26 cellular contexts compared by ENCODE assay signal in the genomic region with DNA sequence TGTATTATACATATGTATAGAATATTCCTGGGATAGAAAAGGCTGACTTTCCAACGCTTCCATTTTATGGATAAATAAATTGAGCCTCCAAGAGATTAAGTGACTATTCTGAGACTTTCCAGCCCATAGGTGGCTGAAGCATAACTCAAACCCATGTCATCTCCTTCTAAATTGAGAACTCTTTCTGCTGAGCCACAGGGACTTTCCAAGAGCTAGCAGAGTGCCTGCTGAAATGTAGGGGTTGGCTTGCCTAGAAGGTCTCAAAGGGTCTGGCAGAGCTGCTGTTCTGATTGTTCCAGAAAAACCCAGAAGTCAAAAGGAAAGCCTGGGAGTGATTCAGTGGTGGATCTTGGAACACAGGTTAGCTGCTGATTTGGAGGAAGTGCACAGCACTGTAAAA.
"Had no signal": no experiment of that assay in that cellular context is flagged by ENCODE, and none has a peak within 500 bp of the region (broad histone marks: within the 10 kb centered on the region; RNA-seq: fewer than 3 reads in every experiment).

No MANE protein-coding gene starts in this region.

- H3K4me1 ChIP-seq: left lung, lower lobe of right lung, neural progenitor cell, parathyroid adenoma, right atrium auricular region, right lobe of liver, tibial nerve, uterus had no signal

- H3K9me3 ChIP-seq: left lung, lower lobe of right lung, neutrophil, right atrium auricular region, right lobe of liver, tibial nerve, uterus had no signal

- H3K4me2 ChIP-seq: neural progenitor cell, smooth muscle cell had no signal

- H3K27me3 ChIP-seq: left lung, neural progenitor cell, neutrophil, right atrium auricular region, right lobe of liver, tibial nerve, uterus had no signal

- H3K4me3 ChIP-seq: left lung, lower lobe of right lung, neural progenitor cell, right atrium auricular region, right lobe of liver, smooth muscle cell, tibial nerve, uterus had no signal

- H3K36me3 ChIP-seq: left lung, lower lobe of right lung, neural progenitor cell, neutrophil, right atrium auricular region, right lobe of liver, tibial nerve, uterus had no signal

- ATAC-seq: left colon; left lung; lower lobe of right lung; natural killer cell; right lobe of liver; stimulated activated memory B cell treated with anti-CD40 and anti-IgM and Interleukin-4, amounts not matched to agents 10 μg/mL and 1 μg/mL and 100 μg/mL, for 72 hours had no signal

- H3K9ac ChIP-seq: neural progenitor cell, parathyroid adenoma had no signal

- H3K27ac ChIP-seq: left lung, lower lobe of right lung, neural progenitor cell, neutrophil, parathyroid adenoma, right atrium auricular region, right lobe of liver, tibial nerve, uterus had no signal

- DNase-seq: hypothalamus; immature natural killer cell; kidney; left colon; left lung; lower lobe of right lung; mammary epithelial cell; mesendoderm; naive B cell; natural killer cell; nephron progenitor cell; occipital lobe; right lobe of liver; stimulated activated CD4-positive, alpha-beta T cell treated with anti-CD3 and anti-CD28 coated beads, Interleukin-1b, Interleukin-23, amount 100 ng/mL, for 48 hours; stimulated activated CD4-positive, alpha-beta T cell treated with anti-CD3 and anti-CD28 coated beads, Interleukin-2, amount 100 ng/mL, for 48 hours; stimulated activated CD4-positive, alpha-beta T cell treated with anti-CD3 and anti-CD28 coated beads, Interleukin-4, amount 100 ng/mL, for 4 hours; stimulated activated CD8-positive, alpha-beta memory T cell treated with anti-CD3 and anti-CD28 coated beads, Interleukin-4, amount 100 ng/mL, for 48 hours; substantia nigra; uterus had no signal
